ENCODE assay signal across 16 cellular contexts in genomic region chr6:83474309-83474708, GRCh38. TPM values are rescaled to one million over a fixed set of nuclear protein-coding genes. Genes with fewer than 3 reads are reported as not detected.
A peak's percentile ranks its signal among the peaks of the same experiment; 100 is the strongest.
DNase-seq lines count a peak whose midpoint lies in the region; ATAC-seq, FAIRE-seq and TF ChIP-seq lines count a peak whose summit lies in the region.
"Had no signal": no experiment of that assay in that cellular context is flagged by ENCODE, and none has a peak within 500 bp of the region (broad histone marks: within the 10 kb centered on the region; RNA-seq: fewer than 3 reads in every experiment).

No MANE protein-coding gene starts in this region.

- no peak for TF ChIP-seq CTCF in heart right ventricle (IDR thresholded peaks at IDR 0.05)

- peak; percentile 32 for DNase-seq in NCI-H82 (lab: John Stamatoyannopoulos, UW)
- DNase-seq in NCI-H82 treated with DMSO at 0.1 percent for 48 hours (lab: John Stamatoyannopoulos, UW; ENCODE audit: unreplicated experiment) = no peak
- peak; percentile 16 for DNase-seq in SHP77 treated with DMSO at 0.1 percent for 48 hours (lab: John Stamatoyannopoulos, UW)
- DNase-seq in heart right ventricle = peak in 1 of 2 donors; percentile 10
- DNase-seq in small intestine = peak; percentile 94
- no peak for DNase-seq in COLO829 (ENCODE audit: low spot score)
- DNase-seq in NCI-H1694 treated with DMSO at 0.1 percent for 48 hours (lab: John Stamatoyannopoulos, UW) = no peak
- no peak for DNase-seq in SKM-1 (lab: John Stamatoyannopoulos, UW; ENCODE audit: unreplicated experiment)
- DNase-seq: activated CD4-positive, alpha-beta T cell treated with anti-CD3 and anti-CD28 coated beads for 36 hours; cerebellar nuclear complex; DND-41; erythroblast; MM.1S had no signal

- H3K27ac ChIP-seq in heart right ventricle = no peak overlapping the region
- peak overlapping the region in 1 of 2 donors; percentile 37 for H3K27ac ChIP-seq in small intestine (ENCODE audit: low read depth in 1 of 2, low read length in 1 of 2)

- peak in 7 of 8 donors; percentile 20 to 89 (median 64) for ATAC-seq in heart right ventricle
- ATAC-seq: activated CD4-positive, alpha-beta T cell treated with anti-CD3 and anti-CD28 coated beads for 36 hours; activated T-helper 17 cell treated with anti-CD3 and anti-CD28 coated beads, Interleukin-2, amount 50 U/mL, for 72 hours had no signal

- H3K4me3 ChIP-seq in heart right ventricle (no peak overlapping the region), small intestine (ENCODE audit: low read depth in 1 of 2, low read length in 2 of 2) (no peak overlapping the region)

- H3K27me3 ChIP-seq in heart right ventricle = no peaks in the 10 kb centered on the region
- H3K27me3 ChIP-seq in small intestine (ENCODE audit: control insufficient read depth in 2 of 2, insufficient read depth in 2 of 2, low read length in 2 of 2) = no peaks in the 10 kb centered on the region

- intact Hi-C loops in heart right ventricle (cut with DNase I) = loop anchor here in 1 of 10 donors (5.0 kb wide), 1 partner anchor 42 kb away; the partner anchor contains the start of gene ME1

- peak; percentile 51 for FAIRE-seq in small intestine (lab: Jason Lieb, UNC)
- FAIRE-seq: keratinocyte, urothelium cell line had no signal

- H3K36me3 ChIP-seq in heart right ventricle (no peaks in the 10 kb centered on the region), small intestine (ENCODE audit: control insufficient read depth in 2 of 2, insufficient read depth in 2 of 2, low read length in 2 of 2) (no peaks in the 10 kb centered on the region)

- H3K9me3 ChIP-seq in heart right ventricle (no peaks in the 10 kb centered on the region), small intestine (ENCODE audit: control insufficient read depth, low read depth) (no peaks in the 10 kb centered on the region)

- WGBS in heart right ventricle, 2 donors = 37 to 54% methylated on average over 4 of the region's 4 CpGs
- 13 to 39% (median 20%) methylated on average over 4 of the region's 4 CpGs for WGBS in small intestine, 3 donors

- H3K4me1 ChIP-seq in heart right ventricle (peaks cover 0 to 19% (median 5%) of the 10 kb centered on the region in 9 donors), small intestine (ENCODE audit: control insufficient read depth in 2 of 2, insufficient read depth in 1 of 2, low read depth in 1 of 2, low read length in 1 of 2) (peaks cover 2% of the 10 kb centered on the region in 2 donors)

RNA-seq across cellular contexts. Expression of gene PRSS35, which starts 38.0 kb away (rescaled TPM):
- under 1 TPM in 5 of 10 donors, not detected in 5; 0.11 to 0.77 (median 0.33) TPM for total RNA-seq in heart right ventricle
- polyA plus RNA-seq in heart right ventricle (under 1 TPM; 0.17 to 0.37 TPM), small intestine (under 1 TPM in 1 of 3 donors, not detected in 2; 0.12 TPM)
- total RNA-seq: activated CD4-positive, alpha-beta T cell treated with anti-CD3 and anti-CD28 coated beads for 36 hours; activated T-helper 17 cell treated with anti-CD3 and anti-CD28 coated beads, Interleukin-2, amount 50 U/mL, for 72 hours had no signal

RNA-seq across cellular contexts. Expression of gene ME1, which starts 43.5 kb away (rescaled TPM):
- 10 to 100 TPM; 13.2 to 26.6 (median 18.0) TPM for total RNA-seq in heart right ventricle
- 1 to 10 TPM; 4.1 to 9.1 TPM for polyA plus RNA-seq in heart right ventricle
- 10 to 100 TPM; 15.1 to 48.3 (median 16.1) TPM for polyA plus RNA-seq in small intestine

Comparison
In these comparisons a context has a peak if more than half of its experiments do, and no peak if none do; other contexts are left out.
1. DNase-seq: peak in NCI-H82 (single experiment), SHP77 treated with DMSO at 0.1 percent for 48 hours (single experiment) and small intestine (single experiment); none in NCI-H82 treated with DMSO at 0.1 percent for 48 hours (single experiment), COLO829 (single experiment), NCI-H1694 treated with DMSO at 0.1 percent for 48 hours (single experiment) and SKM-1 (single experiment).